ENCODE assay signal across 24 cellular contexts in genomic region chr4:95051689-95052026, GRCh38.
DNase-seq lines count a peak whose midpoint lies in the region; ATAC-seq and TF ChIP-seq lines count a peak whose summit lies in the region.
"Had no signal": no experiment of that assay in that cellular context is flagged by ENCODE, and none has a peak within 500 bp of the region (broad histone marks: within the 10 kb centered on the region; RNA-seq: fewer than 3 reads in every experiment).

No MANE protein-coding gene starts in this region.

- no peak overlapping the region for H2BK15ac ChIP-seq in IMR-90 (ENCODE audit: low read depth, low read length)

- no peaks in the 10 kb centered on the region for H3K79me2 ChIP-seq in hepatocyte

- H2AK9ac ChIP-seq in IMR-90 (replicated peaks; ENCODE audit: low read depth, low read length, poor library complexity): no peak overlapping the region

- CTCF ChIA-PET in IMR-90 (lab: Yijun Ruan, JAX): no interaction called here

- H3K27ac ChIP-seq in IMR-90 (ENCODE audit: insufficient read depth, low read length) (no peak overlapping the region), caudate nucleus (ENCODE audit: low read depth, low read length) (peak overlapping the region; percentile 48), hepatocyte (no peak overlapping the region), psoas muscle (peak overlapping the region; percentile 72)
- H3K27ac ChIP-seq: BLaER1, right atrium auricular region had no signal

- no peak overlapping the region for H2BK20ac ChIP-seq in IMR-90 (ENCODE audit: low read depth, low read length)

- H3K36me3 ChIP-seq in IMR-90 (ENCODE audit: control insufficient read depth, insufficient read depth, low read length) (no peaks in the 10 kb centered on the region), hepatocyte (replicated peaks; ENCODE audit: insufficient read depth, low read depth) (no peaks in the 10 kb centered on the region), psoas muscle (ENCODE audit: insufficient read depth in 1 of 2, low read depth in 1 of 2) (no peaks in the 10 kb centered on the region)
- H3K36me3 ChIP-seq: BLaER1, right atrium auricular region had no signal

- H4K20me1 ChIP-seq in IMR-90 (ENCODE audit: insufficient read depth, low read length): no peaks in the 10 kb centered on the region
- H4K20me1 ChIP-seq in hepatocyte (ENCODE audit: insufficient read depth, poor library complexity, severe bottlenecking): no peaks in the 10 kb centered on the region
- H4K20me1 ChIP-seq: BLaER1 had no signal

- no peak overlapping the region for H2AK5ac ChIP-seq in IMR-90 (ENCODE audit: low read depth, low read length)

- H3K4me2 ChIP-seq in IMR-90 (ENCODE audit: low read depth, low read length): peak overlapping the region; percentile 26; the same call in 1 of the 2 replicates
- peak overlapping the region; percentile 27 for H3K4me2 ChIP-seq in hepatocyte
- H3K4me2 ChIP-seq: BLaER1 had no signal

- H3K9ac ChIP-seq in IMR-90 (ENCODE audit: low read depth, low read length): no peak overlapping the region
- H3K9ac ChIP-seq: BLaER1 had no signal

- H2BK120ac ChIP-seq in IMR-90 (ENCODE audit: low read depth, low read length): no peak overlapping the region

- TF ChIP-seq RAD21 in IMR-90 (IDR thresholded peaks at IDR 0.05; ENCODE audit: low read length): no peak

- peak overlapping the region; percentile 68 for H2AFZ ChIP-seq in IMR-90 (replicated peaks; ENCODE audit: low read length, poor library complexity)
- H2AFZ ChIP-seq in hepatocyte: no peak overlapping the region

- H3K9me2 ChIP-seq in hepatocyte (replicated peaks; ENCODE audit: insufficient read depth): no peaks in the 10 kb centered on the region

- H3K56ac ChIP-seq in IMR-90 (ENCODE audit: extremely low read depth, insufficient read depth, low read length): no peak overlapping the region

- H3K9me3 ChIP-seq in IMR-90 (ENCODE audit: control insufficient read depth, insufficient read depth, low read length) (no peaks in the 10 kb centered on the region), hepatocyte (ENCODE audit: low read depth) (no peaks in the 10 kb centered on the region), psoas muscle (no peaks in the 10 kb centered on the region)
- H3K9me3 ChIP-seq: BLaER1, right atrium auricular region had no signal

- no peaks in the 10 kb centered on the region for H3K9me1 ChIP-seq in IMR-90 (ENCODE audit: insufficient read depth, low read length)

- intact Hi-C loops in IMR-90 (cut with micrococcal nuclease): no loop called here
- intact Hi-C loops in psoas muscle (cut with DNase I): loop anchor here in 1 of 2 donors (5.0 kb wide), 1 partner anchor 54 kb away; no protein-coding TSS in a partner anchor
- intact Hi-C loops in posterior vena cava (cut with DNase I): no loop called here

- no peak overlapping the region for H4K91ac ChIP-seq in IMR-90 (ENCODE audit: insufficient read depth, low read depth, low read length)

- TF ChIP-seq POLR2A in IMR-90 (IDR thresholded peaks at IDR 0.05; ENCODE audit: low read depth, low read length): no peak

- no TSS peak for BruUV-seq in IMR-90 (replicated peaks; lab: Mats Ljungman, UMichigan)

- H3K79me1 ChIP-seq in IMR-90 (ENCODE audit: low read depth in 1 of 2, low read length in 2 of 2): no peaks in the 10 kb centered on the region

- peak overlapping the region; percentile 73 for H3K23ac ChIP-seq in IMR-90 (ENCODE audit: low read depth, low read length)

- POLR2A ChIA-PET in IMR-90 (lab: Charles Lee; ENCODE audit: unreplicated experiment): no interaction called here

- in situ Hi-C loops in IMR-90 (cut with MboI; ENCODE audit: low sequenced_read_pairs): no loop called here

- no peaks in the 10 kb centered on the region for H3K4me1 ChIP-seq in IMR-90 (ENCODE audit: control insufficient read depth, insufficient read depth, low read length)
- H3K4me1 ChIP-seq in hepatocyte (ENCODE audit: insufficient read depth): no peaks in the 10 kb centered on the region
- peaks cover 18% of the 10 kb centered on the region for H3K4me1 ChIP-seq in psoas muscle
- H3K4me1 ChIP-seq: BLaER1, right atrium auricular region had no signal

- DNase-seq in IMR-90 (no peak), caudate nucleus (lab: John Stamatoyannopoulos, UW) (no peak), hepatocyte (ENCODE audit: low spot score) (no peak), psoas muscle (no peak), posterior vena cava (ENCODE audit: low spot score) (no peak), SW 1271 (lab: John Stamatoyannopoulos, UW) (no peak), putamen (ENCODE audit: low spot score) (no peak)
- DNase-seq in effector CD4-positive, alpha-beta T cell: no peak
- DNase-seq: activated CD4-positive, alpha-beta T cell treated with anti-CD3 and anti-CD28 coated beads for 48 hours; activated CD8-positive, alpha-beta memory T cell treated with anti-CD3 and anti-CD28 coated beads for 24 hours; activated gamma-delta T cell; activated naive CD8-positive, alpha-beta T cell treated with anti-CD3 and anti-CD28 coated beads, Interleukin-2, amount 50 U/mL, for 24 hours; DMS79; GF-D8; KBM-7; MM.1S; NCI-H82; stimulated activated CD4-positive, alpha-beta T cell treated with anti-CD3 and anti-CD28 coated beads, Interleukin-2, amount 100 ng/mL, for 48 hours; T-helper 2 cell had no signal

- ATAC-seq in IMR-90 (ENCODE audit: low read depth) (no peak), psoas muscle (no peak)
- ATAC-seq: activated naive CD8-positive, alpha-beta T cell treated with anti-CD3 and anti-CD28 coated beads, Interleukin-2, amount 50 U/mL, for 24 hours; HCT116; left lobe of liver; SK-N-SH treated with all-trans-retinoic acid at 6 μM for 48 hours had no signal

- no CpG with 5 or more reads among the region's 2 CpGs for WGBS in IMR-90 (ENCODE audit: extremely low coverage in 2 of 2, insufficient read length in 1 of 2), 2 experiments
- 57% methylated on average over 2 of the region's 2 CpGs for WGBS in hepatocyte (ENCODE audit: low lambda C conversion rate, missing lambda C conversion rate)
- WGBS in psoas muscle, 3 donors: 14 to 26% (median 21%) methylated on average over 2 of the region's 2 CpGs

- H3K14ac ChIP-seq in IMR-90 (replicated peaks; ENCODE audit: low read depth, low read length): no peak overlapping the region

- dilution Hi-C loops in IMR-90 (cut with HindIII; ENCODE audit: low sequenced_read_pairs, unreplicated experiment): no loop called here

- H3K4ac ChIP-seq in IMR-90 (ENCODE audit: low read depth, low read length): no peak overlapping the region

- no peak overlapping the region for H4K8ac ChIP-seq in IMR-90 (ENCODE audit: low read depth in 2 of 2, low read length in 2 of 2)

- no peaks in the 10 kb centered on the region for H3K27me3 ChIP-seq in IMR-90 (ENCODE audit: control insufficient read depth, insufficient read depth, low read length)
- no peaks in the 10 kb centered on the region for H3K27me3 ChIP-seq in hepatocyte
- H3K27me3 ChIP-seq in psoas muscle (ENCODE audit: insufficient read depth in 3 of 3, low read length in 2 of 3): no peaks in the 10 kb centered on the region
- H3K27me3 ChIP-seq: BLaER1, right atrium auricular region had no signal

- no peak overlapping the region for H2BK5ac ChIP-seq in IMR-90 (ENCODE audit: low read depth, low read length, poor library complexity, severe bottlenecking)

- no peak overlapping the region for H4K5ac ChIP-seq in IMR-90 (ENCODE audit: low read depth, low read length)

- TF ChIP-seq CTCF in IMR-90 (conservative IDR thresholded peaks at IDR 0.05; ENCODE audit: low read depth, low read length): no peak
- no peak for TF ChIP-seq CTCF in hepatocyte (IDR thresholded peaks at IDR 0.05; ENCODE audit: poor library complexity)
- no peak for TF ChIP-seq CTCF in psoas muscle (IDR thresholded peaks at IDR 0.05)

- no peak overlapping the region for H3K18ac ChIP-seq in IMR-90 (ENCODE audit: low read depth, low read length)

- H3K4me3 ChIP-seq in IMR-90 (ENCODE audit: insufficient read depth, low read depth, low read length) (no peak overlapping the region), hepatocyte (no peak overlapping the region), psoas muscle (peak overlapping the region; percentile 58)
- H3K4me3 ChIP-seq: BLaER1, right atrium auricular region had no signal

TF ChIP-seq in IMR-90, 13 proteins besides CTCF, POLR2A, EP300 and RAD21:
- TF ChIP-seq MXI1 (IDR thresholded peaks at IDR 0.05; ENCODE audit: borderline replicate concordance, low read depth, low read length) (no peak), FOS (IDR thresholded peaks at IDR 0.05; ENCODE audit: low read depth, low read length) (no peak), CEBPB (IDR thresholded peaks at IDR 0.05; ENCODE audit: low read depth, low read length) (no peak), USF2 (IDR thresholded peaks at IDR 0.05; ENCODE audit: low read depth, low read length) (no peak), ELK1 (IDR thresholded peaks at IDR 0.05; ENCODE audit: borderline replicate concordance, low read depth, low read length) (no peak), NFE2L2 (IDR thresholded peaks at IDR 0.05; ENCODE audit: low read depth, low read length) (no peak), MAFK (IDR thresholded peaks at IDR 0.05; ENCODE audit: low read depth, low read length) (no peak)

Comparison
In these comparisons a context has a peak if more than half of its experiments do, and no peak if none do; other contexts are left out.
1. H3K27ac ChIP-seq: peak in caudate nucleus (single experiment) and psoas muscle (single experiment); none in IMR-90 (single experiment) and hepatocyte (single experiment).